In genomic region chr10:43647576-43647975, GRCh38 we compare ENCODE assay signal across 10 cellular contexts. TPM values are rescaled to one million over a fixed set of nuclear protein-coding genes. Genes with fewer than 3 reads are reported as not detected.
DNase-seq lines count a peak whose midpoint lies in the region; ATAC-seq, FAIRE-seq and TF ChIP-seq lines count a peak whose summit lies in the region.
"Had no signal": no experiment of that assay in that cellular context is flagged by ENCODE, and none has a peak within 500 bp of the region (broad histone marks: within the 10 kb centered on the region; RNA-seq: fewer than 3 reads in every experiment).

No MANE protein-coding gene starts in this region.

- no peak for ATAC-seq in GM18520 (IDR thresholded peaks at IDR 0.05; ENCODE audit: unreplicated experiment)
- ATAC-seq in GM21367 (IDR thresholded peaks at IDR 0.05; ENCODE audit: unreplicated experiment) = no peak

- no peak for TF ChIP-seq CTCF in Caco-2 (IDR thresholded peaks at IDR 0.05; ENCODE audit: insufficient read depth in 1 of 2, low read depth in 1 of 2, low read length in 1 of 2, severe bottlenecking in 1 of 2, unreplicated experiment in 1 of 2)
- TF ChIP-seq CTCF in OCI-LY1 (IDR thresholded peaks at IDR 0.05; ENCODE audit: low read length) = no peak
- no peak for TF ChIP-seq CTCF in endodermal cell (conservative IDR thresholded peaks at IDR 0.05)
- no peak for TF ChIP-seq CTCF in ovary (IDR thresholded peaks at IDR 0.05)
- no peak for TF ChIP-seq CTCF in D721Med (IDR thresholded peaks at IDR 0.05; ENCODE audit: insufficient read depth, missing control alignments)
- no peak for TF ChIP-seq CTCF in GM10248 (IDR thresholded peaks at IDR 0.05; ENCODE audit: control extremely low read depth, extremely low read depth, low read depth, missing control alignments)

- H3K27me3 ChIP-seq in Caco-2 (replicated peaks; ENCODE audit: control insufficient read depth, insufficient read depth, low read length) = no peaks in the 10 kb centered on the region; the same call in 1 of the 2 replicates
- H3K27me3 ChIP-seq in OCI-LY1 (ENCODE audit: insufficient read depth, low read length) = peaks cover 6% of the 10 kb centered on the region; the same call in 1 of the 2 replicates
- H3K27me3 ChIP-seq in endodermal cell (ENCODE audit: control insufficient read depth, insufficient read depth, low read length, poor library complexity, severe bottlenecking) = peaks cover 14% of the 10 kb centered on the region
- H3K27me3 ChIP-seq in ovary = no peaks in the 10 kb centered on the region
- H3K27me3 ChIP-seq: transverse colon had no signal

- peak overlapping the region; percentile 81; the same call in 1 of the 2 replicates for H3K4me3 ChIP-seq in Caco-2 (ENCODE audit: low read depth, low read length)
- peak overlapping the region; percentile 74 for H3K4me3 ChIP-seq in OCI-LY1 (ENCODE audit: low read depth, low read length, poor library complexity, severe bottlenecking)
- H3K4me3 ChIP-seq in endodermal cell (ENCODE audit: low read length) = peak overlapping the region; percentile 81
- H3K4me3 ChIP-seq in ovary = peak overlapping the region; percentile 61

- H3K36me3 Mint-ChIP-seq in Caco-2 (ENCODE audit: insufficient read depth, unreplicated experiment) = peaks cover 38% of the 10 kb centered on the region
- H3K36me3 Mint-ChIP-seq in endodermal cell (ENCODE audit: low read depth) = peaks cover 48% of the 10 kb centered on the region

- H3F3A ChIP-seq in OCI-LY1 (ENCODE audit: insufficient read depth, low read length) = no peaks in the 10 kb centered on the region

- H3K27me3 Mint-ChIP-seq in Caco-2 (ENCODE audit: insufficient read depth, unreplicated experiment) (no peaks in the 10 kb centered on the region), endodermal cell (ENCODE audit: insufficient read depth) (peaks cover 36% of the 10 kb centered on the region)

- DNase-seq in Caco-2 = no peak
- DNase-seq in endodermal cell = no peak
- DNase-seq in ovary = no peak
- DNase-seq in D721Med (ENCODE audit: insufficient read length, low spot score) = no peak
- no peak for DNase-seq in GM10248 (ENCODE audit: extremely low spot score)
- DNase-seq: NCI-H1436, transverse colon had no signal

- POLR2A ChIA-PET in Caco-2 (lab: Charles Lee) (no interaction called here), GM10248 (lab: Yijun Ruan, JAX) (no interaction called here)

- H3K4me1 ChIP-seq in Caco-2 (0 out of 2 replicates have a peak, but pooled peaks cover 4% of the 10 kb centered on the region), OCI-LY1 (ENCODE audit: insufficient read depth, low read length, severe bottlenecking) (peaks cover 15% of the 10 kb centered on the region), endodermal cell (ENCODE audit: control insufficient read depth, insufficient read depth, low read length) (no peaks in the 10 kb centered on the region), ovary (ENCODE audit: insufficient read depth) (no peaks in the 10 kb centered on the region)

- no TSS peak for BruUV-seq in Caco-2 (replicated peaks; lab: Mats Ljungman, UMichigan)

- WGBS in endodermal cell (ENCODE audit: insufficient coverage in 1 of 2, insufficient read length in 1 of 2), 2 experiments = 79 to 100% methylated on average over 2 to 6 of the region's 6 CpGs
- 94 to 98% (median 98%) methylated on average over 6 of the region's 6 CpGs for WGBS in ovary, 3 donors

- H3K4me2 ChIP-seq in OCI-LY1 (ENCODE audit: low read length) = peak overlapping the region; percentile 98

- H3K4me1 Mint-ChIP-seq in Caco-2 (ENCODE audit: low read depth, unreplicated experiment) (no peaks in the 10 kb centered on the region), endodermal cell (peaks cover 10% of the 10 kb centered on the region)

- TF ChIP-seq POLR2A in ovary (IDR thresholded peaks at IDR 0.05) = no peak

- no peaks in the 10 kb centered on the region for H3K79me2 ChIP-seq in OCI-LY1 (ENCODE audit: insufficient read depth, low read length)

- intact Hi-C loops in Caco-2 (cut with micrococcal nuclease; ENCODE audit: unreplicated experiment) = loop anchor here (5.0 kb wide), 1 partner anchor 1000 kb away; no protein-coding TSS in a partner anchor
- intact Hi-C loops in ovary (cut with DNase I) = no loop called here

- peak overlapping the region; percentile 89 for H3K4me3 Mint-ChIP-seq in Caco-2 (ENCODE audit: unreplicated experiment)
- peak overlapping the region; percentile 72 for H3K4me3 Mint-ChIP-seq in endodermal cell

- H2AFZ ChIP-seq in OCI-LY1 (ENCODE audit: low read length) = no peak overlapping the region

- H3K36me3 ChIP-seq in Caco-2 (ENCODE audit: control insufficient read depth, insufficient read depth, low read length) (peaks cover 11% of the 10 kb centered on the region), OCI-LY1 (ENCODE audit: insufficient read depth, low read length) (peaks cover 46% of the 10 kb centered on the region), endodermal cell (ENCODE audit: control insufficient read depth, insufficient read depth, low read length) (peaks cover 43% of the 10 kb centered on the region), ovary (peaks cover 7% of the 10 kb centered on the region)

- H3K9me2 ChIP-seq in OCI-LY1 (ENCODE audit: low read depth, low read length) = no peaks in the 10 kb centered on the region

- H3K27ac ChIP-seq in OCI-LY1 (ENCODE audit: low read depth, low read length, poor library complexity, severe bottlenecking) (no peak overlapping the region), endodermal cell (ENCODE audit: low read depth, low read length) (no peak overlapping the region), ovary (no peak overlapping the region)

- H3K27ac Mint-ChIP-seq in Caco-2 (ENCODE audit: unreplicated experiment) (peak overlapping the region; percentile 65), endodermal cell (no peak overlapping the region)

- H3K9me3 ChIP-seq in Caco-2 (peaks cover 41% of the 10 kb centered on the region), OCI-LY1 (ENCODE audit: low read length) (peaks cover 37% of the 10 kb centered on the region), endodermal cell (ENCODE audit: control insufficient read depth, low read length) (peaks cover 55% of the 10 kb centered on the region), ovary (peaks cover 9 to 36% of the 10 kb centered on the region in 2 donors)

- TF ChIP-seq EP300 in ovary (IDR thresholded peaks at IDR 0.05) = no peak

- FAIRE-seq in D721Med (lab: Jason Lieb, UNC) = no peak

- CTCF ChIA-PET in Caco-2 (lab: Charles Lee) = no interaction called here
- CTCF ChIA-PET in GM10248 (lab: Yijun Ruan, JAX) = interaction anchor here (1.3 kb wide), 1 partner anchor 43 kb away, joined by 3 read pairs; no protein-coding TSS in a partner anchor

- H4K20me1 ChIP-seq in OCI-LY1 (ENCODE audit: insufficient read depth, low read length) = no peaks in the 10 kb centered on the region

- no peak overlapping the region; the same call in 1 of the 2 replicates for H3K9ac ChIP-seq in OCI-LY1 (ENCODE audit: low read length)
- H3K9ac ChIP-seq in endodermal cell (ENCODE audit: extremely low read depth, low read length, poor library complexity, severe bottlenecking) = no peak overlapping the region

- H3K9me3 Mint-ChIP-seq in Caco-2 (ENCODE audit: unreplicated experiment) (peaks cover 45% of the 10 kb centered on the region), endodermal cell (peaks cover 51% of the 10 kb centered on the region)

RNA-seq across cellular contexts. Expression of gene ZNF32, which starts 1.1 kb away (rescaled TPM):
- total RNA-seq in Caco-2 (2022) (25.3 and 30.3 TPM in 2 replicates), endodermal cell (10 to 100 TPM; 21.4 to 29.0 TPM), ovary (10 to 100 TPM; 31.8 to 68.7 (median 51.5) TPM)
- 45.6 TPM for polyA plus RNA-seq in endodermal cell (2013, experiment 1 of 2)
- polyA plus RNA-seq in endodermal cell (2013, experiment 2 of 2) = 40.1 TPM
- polyA plus RNA-seq in ovary = 10 to 100 TPM; 65.1 to 73.1 TPM

RNA-seq across cellular contexts. Expression of gene ZNF485, which starts 41.3 kb away (rescaled TPM):
- 7.3 and 8.6 TPM in 2 replicates for total RNA-seq in Caco-2 (2022)
- total RNA-seq in endodermal cell = 1 to 10 TPM; 3.6 to 4.3 TPM
- polyA plus RNA-seq in endodermal cell (2013, experiment 1 of 2) = 5.0 TPM
- polyA plus RNA-seq in endodermal cell (2013, experiment 2 of 2) = 4.0 TPM
- 1 to 10 TPM; 2.5 to 8.3 (median 4.5) TPM for total RNA-seq in ovary
- 1 to 10 TPM; 2.0 to 3.0 TPM for polyA plus RNA-seq in ovary
